26 cellular contexts compared by ENCODE assay signal in genomic region chr5:137398175-137398574, GRCh38.
"Had no signal": no experiment of that assay in that cellular context is flagged by ENCODE, and none has a peak within 500 bp of the region (broad histone marks: within the 10 kb centered on the region; RNA-seq: fewer than 3 reads in every experiment).

No MANE protein-coding gene starts in this region.

- H3K9me3 ChIP-seq: neutrophil, pancreas, prostate gland, right lobe of liver, sigmoid colon, suprapubic skin, testis, tibial artery, transverse colon, vagina had no signal

- H3K9me3 Mint-ChIP-seq: natural killer cell treated with Interleukin-12 subunit alpha and Interleukin-12 subunit beta and Interleukin-15 and Interleukin-18, amount 100 ng/mL, for 72 hours; nephron progenitor cell; neural crest cell; stimulated activated memory B cell treated with anti-CD40 and anti-IgM and Interleukin-4, amounts not matched to agents 10 μg/mL and 1 μg/mL and 100 μg/mL, for 72 hours; stimulated activated naive CD8-positive, alpha-beta T cell treated with anti-CD3 and anti-CD28 coated beads, Interleukin-15, amount 100 ng/mL, for 72 hours; type B pancreatic cell had no signal

- H3K27me3 ChIP-seq: neutrophil, pancreas, right lobe of liver, sigmoid colon, suprapubic skin, testis, tibial artery, transverse colon, vagina had no signal

- H3K4me3 ChIP-seq: pancreas, prostate gland, right lobe of liver, sigmoid colon, suprapubic skin, testis, tibial artery, transverse colon, vagina had no signal

- H3K4me3 Mint-ChIP-seq: naive thymus-derived CD8-positive, alpha-beta T cell; natural killer cell treated with Interleukin-12 subunit alpha and Interleukin-12 subunit beta and Interleukin-15 and Interleukin-18, amount 100 ng/mL, for 72 hours; nephron progenitor cell; neural crest cell; stimulated activated memory B cell treated with anti-CD40 and anti-IgM and Interleukin-4, amounts not matched to agents 10 μg/mL and 1 μg/mL and 100 μg/mL, for 72 hours; stimulated activated naive CD8-positive, alpha-beta T cell treated with anti-CD3 and anti-CD28 coated beads, Interleukin-15, amount 100 ng/mL, for 72 hours; type B pancreatic cell had no signal

- H3K4me1 ChIP-seq: pancreas, prostate gland, right lobe of liver, testis, tibial artery, vagina had no signal

- H3K27ac ChIP-seq: neutrophil, pancreas, prostate gland, right lobe of liver, sigmoid colon, suprapubic skin, testis, tibial artery, transverse colon, vagina had no signal

- DNase-seq: naive thymus-derived CD8-positive, alpha-beta T cell; nephron progenitor cell; nucleus accumbens; pancreas; right cardiac atrium; right lobe of liver; sigmoid colon; small intestine; stimulated activated CD4-positive, alpha-beta T cell treated with anti-CD3 and anti-CD28 coated beads, Interleukin-15, amount 100 ng/mL, for 24 hours; stimulated activated CD4-positive, alpha-beta T cell treated with anti-CD3 and anti-CD28 coated beads, Interleukin-2, amount 100 ng/mL, for 24 hours; stimulated activated CD4-positive, alpha-beta T cell treated with anti-CD3 and anti-CD28 coated beads, Interleukin-2, amount 100 ng/mL, for 48 hours; stimulated activated CD4-positive, alpha-beta T cell treated with anti-CD3 and anti-CD28 coated beads, Interleukin-4, amount 100 ng/mL, for 24 hours; stimulated activated naive CD4-positive, alpha-beta T cell; stimulated activated naive CD8-positive, alpha-beta T cell treated with anti-CD3 and anti-CD28 coated beads, Interleukin-15, amount 100 ng/mL, for 72 hours; stimulated activated naive CD8-positive, alpha-beta T cell treated with anti-CD3 and anti-CD28 coated beads, Interleukin-15, Interleukin-2, amounts not matched to agents 100 U/mL and 50 U/mL, for 24 hours; testis; tibial artery; transverse colon had no signal

- H3K4me1 Mint-ChIP-seq: naive thymus-derived CD8-positive, alpha-beta T cell; neural crest cell; stimulated activated memory B cell treated with anti-CD40 and anti-IgM and Interleukin-4, amounts not matched to agents 10 μg/mL and 1 μg/mL and 100 μg/mL, for 72 hours; stimulated activated naive CD8-positive, alpha-beta T cell treated with anti-CD3 and anti-CD28 coated beads, Interleukin-15, amount 100 ng/mL, for 72 hours had no signal

- ATAC-seq: naive thymus-derived CD8-positive, alpha-beta T cell; pancreas; right cardiac atrium; right lobe of liver; stimulated activated memory B cell treated with anti-CD40 and anti-IgM and Interleukin-4, amounts not matched to agents 10 μg/mL and 1 μg/mL and 100 μg/mL, for 72 hours; stimulated activated naive CD8-positive, alpha-beta T cell treated with anti-CD3 and anti-CD28 coated beads, Interleukin-15, amount 100 ng/mL, for 72 hours; stimulated activated naive CD8-positive, alpha-beta T cell treated with anti-CD3 and anti-CD28 coated beads, Interleukin-15, Interleukin-2, amounts not matched to agents 100 U/mL and 50 U/mL, for 24 hours had no signal

- H3K36me3 Mint-ChIP-seq: naive thymus-derived CD8-positive, alpha-beta T cell; natural killer cell treated with Interleukin-12 subunit alpha and Interleukin-12 subunit beta and Interleukin-15 and Interleukin-18, amount 100 ng/mL, for 72 hours; stimulated activated memory B cell treated with anti-CD40 and anti-IgM and Interleukin-4, amounts not matched to agents 10 μg/mL and 1 μg/mL and 100 μg/mL, for 72 hours; type B pancreatic cell had no signal

- H3K27ac Mint-ChIP-seq: naive thymus-derived CD8-positive, alpha-beta T cell; natural killer cell treated with Interleukin-12 subunit alpha and Interleukin-12 subunit beta and Interleukin-15 and Interleukin-18, amount 100 ng/mL, for 72 hours; nephron progenitor cell; stimulated activated memory B cell treated with anti-CD40 and anti-IgM and Interleukin-4, amounts not matched to agents 10 μg/mL and 1 μg/mL and 100 μg/mL, for 72 hours; type B pancreatic cell had no signal

- H3K36me3 ChIP-seq: neutrophil, pancreas, prostate gland, right lobe of liver, sigmoid colon, suprapubic skin, tibial artery, transverse colon, vagina had no signal
